In the genomic region with DNA sequence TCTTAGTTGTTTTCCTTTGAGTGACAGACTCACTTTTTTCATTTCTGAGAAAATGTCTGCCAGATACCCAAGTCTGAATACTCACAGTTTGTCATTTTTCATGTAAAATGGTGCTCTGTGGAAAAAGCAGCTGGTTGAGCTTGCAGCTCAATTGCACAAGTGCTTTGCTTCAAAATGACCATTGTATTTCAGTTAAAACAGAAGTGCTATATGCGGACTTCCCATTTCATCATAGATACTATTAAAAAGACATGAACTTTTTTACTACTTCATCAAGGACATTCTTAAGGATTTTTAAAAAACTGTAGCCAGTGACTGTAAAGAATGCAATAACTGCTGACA, we compare ENCODE assay signal across 14 cellular contexts.
DNase-seq lines count a peak whose midpoint lies in the region; ATAC-seq, FAIRE-seq and TF ChIP-seq lines count a peak whose summit lies in the region.
"Had no signal": no experiment of that assay in that cellular context is flagged by ENCODE, and none has a peak within 500 bp of the region (broad histone marks: within the 10 kb centered on the region; RNA-seq: fewer than 3 reads in every experiment).

No MANE protein-coding gene starts in this region.

- H3K4me3 ChIP-seq in HEK293 (ENCODE audit: low read depth, low read length) (no peak overlapping the region), K562 (no peak overlapping the region), neutrophil (ENCODE audit: low read depth in 1 of 2, low read length in 1 of 2) (peak overlapping the region in 1 of 2 experiments; percentile 7)
- H3K4me3 ChIP-seq: pancreas, thyroid gland had no signal

- in situ Hi-C loops in K562 (cut with MboI) = no loop called here

- H3K4me1 ChIP-seq in HEK293 (ENCODE audit: control insufficient read depth, insufficient read depth, low read length) = peaks cover 19% of the 10 kb centered on the region
- peaks cover 0 to 15% of the 10 kb centered on the region in 2 experiments; a peak in 3 of 5 replicates for H3K4me1 ChIP-seq in K562 (replicated peaks in 1 of 2; ENCODE audit: control insufficient read depth in 2 of 2, insufficient read depth in 2 of 2, low read length in 2 of 2)
- H3K4me1 ChIP-seq in neutrophil (ENCODE audit: control insufficient read depth in 1 of 2, insufficient read depth in 1 of 2, low read depth in 1 of 2, low read length in 1 of 2) = peaks cover 52 to 56% of the 10 kb centered on the region in 2 experiments

- TF ChIP-seq POLR2A in K562 (conservative IDR thresholded peaks at IDR 0.05) = no peak

- H3K27me3 ChIP-seq in K562 (ENCODE audit: control insufficient read depth in 2 of 2, insufficient read depth in 2 of 2, low read length in 2 of 2) = no peaks in the 10 kb centered on the region
- H3K27me3 ChIP-seq in neutrophil = no peaks in the 10 kb centered on the region
- H3K27me3 ChIP-seq: pancreas, thyroid gland had no signal

- TF ChIP-seq EP300 in K562 (IDR thresholded peaks at IDR 0.05; ENCODE audit: low read length) = no peak

- ATAC-seq in K562 = no peak

- H3K9me3 ChIP-seq in HEK293 (ENCODE audit: control insufficient read depth, insufficient read depth, low read depth, low read length) (no peaks in the 10 kb centered on the region), K562 (replicated peaks; ENCODE audit: control insufficient read depth, insufficient read depth, low read depth, low read length) (no peaks in the 10 kb centered on the region), neutrophil (no peaks in the 10 kb centered on the region)
- H3K9me3 ChIP-seq: pancreas, thyroid gland had no signal

- TF ChIP-seq RAD21 in K562 (CRISPR knock-in tag; conservative IDR thresholded peaks at IDR 0.05 in 1 of 2, IDR thresholded peaks at IDR 0.05 in 1 of 2) = no peak

- CTCF ChIA-PET in HEK293 (lab: Yijun Ruan, JAX) (interaction anchor here (0.6 to 1.6 kb wide), 6 partner anchors 13 to 88 kb away, joined by 3 to 7 read pairs (median 4); no protein-coding TSS in a partner anchor), K562 (lab: Yijun Ruan, JAX; ENCODE audit: low intra/inter-chr PET ratio) (no interaction called here)

- no peak overlapping the region for H3K9ac ChIP-seq in K562 (ENCODE audit: insufficient read depth in 1 of 2, low read depth in 2 of 2, low read length in 2 of 2)
- H3K9ac ChIP-seq: KMS-11 had no signal

- no peak for TF ChIP-seq CTCF in HEK293 (tag by site-specific recombination; IDR thresholded peaks at IDR 0.05)
- no peak for TF ChIP-seq CTCF in K562 (IDR thresholded peaks at IDR 0.05 in 2 of 3, conservative IDR thresholded peaks at IDR 0.05 in 1 of 3; ENCODE audit: insufficient read depth in 2 of 3, low read depth in 1 of 3, low read length in 3 of 3)
- no peak for TF ChIP-seq CTCF in neutrophil (IDR thresholded peaks at IDR 0.05)

- H3K27ac ChIP-seq in HEK293 (ENCODE audit: extremely low read depth, low read depth, low read length) = no peak overlapping the region
- H3K27ac ChIP-seq in K562 (ENCODE audit: extremely low read depth, low read depth, low read length) = no peak overlapping the region
- peak overlapping the region; percentile 76 for H3K27ac ChIP-seq in neutrophil
- H3K27ac ChIP-seq: KMS-11, pancreas, thyroid gland had no signal

- H3K9me1 ChIP-seq in K562 (ENCODE audit: control insufficient read depth, insufficient read depth, low read length) = no peaks in the 10 kb centered on the region

- H3K4me2 ChIP-seq in K562 (ENCODE audit: insufficient read depth, low read length) = no peak overlapping the region
- H3K4me2 ChIP-seq: KMS-11 had no signal

- WGBS in K562 (ENCODE audit: insufficient coverage, low coverage, missing lambda C conversion rate) = 95% methylated on average over 1 of the region's 1 CpG

- DNase-seq in NOMO-1 treated with dmso at 0.1 percent for 144 hours (lab: John Stamatoyannopoulos, UW; ENCODE audit: unreplicated experiment) = peak; percentile 83
- no peak for DNase-seq in K562 (ENCODE audit: extremely low read depth in 1 of 4, low spot score in 3 of 4)
- no peak for DNase-seq in activated CD4-positive, CD25-positive, alpha-beta regulatory T cell (lab: John Stamatoyannopoulos, UW)
- DNase-seq in occipital lobe (lab: John Stamatoyannopoulos, UW) = no peak
- no peak for DNase-seq in OCI-M2 (lab: John Stamatoyannopoulos, UW; ENCODE audit: unreplicated experiment)
- DNase-seq in iPS-NIHi11 (ENCODE audit: low spot score) = no peak
- DNase-seq: activated CD4-positive, alpha-beta T cell treated with anti-CD3 and anti-CD28 coated beads for 4 hours; NCI-H2081 treated with DMSO at 0.1 percent for 48 hours; pancreas; thyroid gland had no signal

- intact Hi-C loops in K562 (cut with micrococcal nuclease) = no loop called here

- no peaks in the 10 kb centered on the region; the same call in 2 of the 3 replicates for H3K79me2 ChIP-seq in K562 (ENCODE audit: control insufficient read depth, insufficient read depth, low read length)

- no peaks in the 10 kb centered on the region for H4K20me1 ChIP-seq in K562 (replicated peaks; ENCODE audit: control insufficient read depth, insufficient read depth, low read length)

- no peak for FAIRE-seq in K562 (lab: Jason Lieb, UNC)
- FAIRE-seq: bronchial epithelial cell, pancreas had no signal

- POLR2A ChIA-PET in HEK293 (lab: Yijun Ruan, JAX) (no interaction called here), K562 (lab: Yijun Ruan, JAX) (no interaction called here)

- no TSS peak for BruUV-seq in K562 (replicated peaks; lab: Mats Ljungman, UMichigan)

- H2AFZ ChIP-seq in K562 (ENCODE audit: low read depth, low read length) = no peak overlapping the region

- H3K36me3 ChIP-seq in HEK293 (ENCODE audit: control insufficient read depth in 2 of 2, insufficient read depth in 1 of 2, low read length in 2 of 2) (no peaks in the 10 kb centered on the region; a peak in 1 of 3 replicates), K562 (ENCODE audit: control insufficient read depth, insufficient read depth, low read length) (peaks cover 4% of the 10 kb centered on the region), neutrophil (peaks cover 38% of the 10 kb centered on the region)
- H3K36me3 ChIP-seq: pancreas, thyroid gland had no signal

TF ChIP-seq in HEK293, 187 proteins besides CTCF, POLR2A, EP300 and RAD21:
- no peak for TF ChIP-seq MYNN (tag by site-specific recombination; IDR thresholded peaks at IDR 0.05; ENCODE audit: borderline replicate concordance)
- TF ChIP-seq, protein P1, sequence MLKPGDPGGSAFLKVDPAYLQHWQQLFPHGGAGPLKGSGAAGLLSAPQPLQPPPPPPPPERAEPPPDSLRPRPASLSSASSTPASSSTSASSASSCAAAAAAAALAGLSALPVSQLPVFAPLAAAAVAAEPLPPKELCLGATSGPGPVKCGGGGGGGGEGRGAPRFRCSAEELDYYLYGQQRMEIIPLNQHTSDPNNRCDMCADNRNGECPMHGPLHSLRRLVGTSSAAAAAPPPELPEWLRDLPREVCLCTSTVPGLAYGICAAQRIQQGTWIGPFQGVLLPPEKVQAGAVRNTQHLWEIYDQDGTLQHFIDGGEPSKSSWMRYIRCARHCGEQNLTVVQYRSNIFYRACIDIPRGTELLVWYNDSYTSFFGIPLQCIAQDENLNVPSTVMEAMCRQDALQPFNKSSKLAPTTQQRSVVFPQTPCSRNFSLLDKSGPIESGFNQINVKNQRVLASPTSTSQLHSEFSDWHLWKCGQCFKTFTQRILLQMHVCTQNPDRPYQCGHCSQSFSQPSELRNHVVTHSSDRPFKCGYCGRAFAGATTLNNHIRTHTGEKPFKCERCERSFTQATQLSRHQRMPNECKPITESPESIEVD (tag by site-specific recombination; IDR thresholded peaks at IDR 0.05) = peak; percentile 46; the same call in 1 of the 2 replicates

TF ChIP-seq in K562, 482 proteins besides CTCF, POLR2A, EP300 and RAD21:
- no peak for TF ChIP-seq CEBPG (CRISPR knock-in tag; IDR thresholded peaks at IDR 0.05)
- TF ChIP-seq CEBPG (tag; conservative IDR thresholded peaks at IDR 0.05 in 1 of 2, IDR thresholded peaks at IDR 0.05 in 1 of 2) = peak in 1 of 2 experiments; percentile 29; a peak in 1 of 4 replicates
- TF ChIP-seq, protein P2, sequence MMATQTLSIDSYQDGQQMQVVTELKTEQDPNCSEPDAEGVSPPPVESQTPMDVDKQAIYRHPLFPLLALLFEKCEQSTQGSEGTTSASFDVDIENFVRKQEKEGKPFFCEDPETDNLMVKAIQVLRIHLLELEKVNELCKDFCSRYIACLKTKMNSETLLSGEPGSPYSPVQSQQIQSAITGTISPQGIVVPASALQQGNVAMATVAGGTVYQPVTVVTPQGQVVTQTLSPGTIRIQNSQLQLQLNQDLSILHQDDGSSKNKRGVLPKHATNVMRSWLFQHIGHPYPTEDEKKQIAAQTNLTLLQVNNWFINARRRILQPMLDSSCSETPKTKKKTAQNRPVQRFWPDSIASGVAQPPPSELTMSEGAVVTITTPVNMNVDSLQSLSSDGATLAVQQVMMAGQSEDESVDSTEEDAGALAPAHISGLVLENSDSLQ (IDR thresholded peaks at IDR 0.05) = 0 out of 2 replicates have a peak, but pooled peaks have one; percentile 22
- no peak for TF ChIP-seq NFYB (IDR thresholded peaks at IDR 0.05; ENCODE audit: extremely low read depth, insufficient read length)
